Comparison of ENCODE assay signal across 24 cellular contexts in genomic region chr2:16373341-16373740, GRCh38.
"Had no signal": no experiment of that assay in that cellular context is flagged by ENCODE, and none has a peak within 500 bp of the region (broad histone marks: within the 10 kb centered on the region; RNA-seq: fewer than 3 reads in every experiment).

No MANE protein-coding gene starts in this region.

- H3K4me3 ChIP-seq: colonic mucosa, coronary artery, dorsolateral prefrontal cortex, esophagus muscularis mucosa, esophagus squamous epithelium, gastrocnemius medialis, gastroesophageal sphincter, heart left ventricle, heart right ventricle, hepatocyte had no signal

- ATAC-seq: effector memory CD8-positive, alpha-beta T cell; esophagus mucosa; foreskin keratinocyte; gastrocnemius medialis; gastroesophageal sphincter; heart left ventricle; heart right ventricle had no signal

- H3K4me1 ChIP-seq: colonic mucosa, esophagus muscularis mucosa, esophagus squamous epithelium, foreskin keratinocyte, gastrocnemius medialis, gastroesophageal sphincter, heart left ventricle, heart right ventricle had no signal

- H3K27me3 ChIP-seq: colonic mucosa, dorsolateral prefrontal cortex, esophagus muscularis mucosa, esophagus squamous epithelium, foreskin keratinocyte, gastrocnemius medialis, gastroesophageal sphincter, heart left ventricle, heart right ventricle, hepatocyte had no signal

- H3K36me3 ChIP-seq: colonic mucosa, esophagus muscularis mucosa, esophagus squamous epithelium, gastrocnemius medialis, gastroesophageal sphincter, heart left ventricle, heart right ventricle had no signal

- DNase-seq: colonic mucosa; cortex of kidney; dermis blood vessel endothelial cell; dorsolateral prefrontal cortex; effector CD4-positive, alpha-beta T cell; effector CD8-positive, alpha-beta T cell; effector memory CD4-positive, alpha-beta T cell; effector memory CD8-positive, alpha-beta T cell; endodermal cell; erythroblast; esophagus squamous epithelium; foreskin fibroblast; foreskin keratinocyte; foreskin melanocyte; gastrocnemius medialis; glutamatergic neuron; head of caudate nucleus; heart left ventricle; heart right ventricle had no signal

- H3K9me3 ChIP-seq: colonic mucosa, esophagus muscularis mucosa, esophagus squamous epithelium, gastrocnemius medialis, gastroesophageal sphincter had no signal
